8 cellular contexts compared by ENCODE assay signal in genomic region chr10:99809481-99809880, GRCh38.
"Had no signal": no experiment of that assay in that cellular context is flagged by ENCODE, and none has a peak within 500 bp of the region (broad histone marks: within the 10 kb centered on the region; RNA-seq: fewer than 3 reads in every experiment).

No MANE protein-coding gene starts in this region.

- ATAC-seq: activated CD8-positive, alpha-beta T cell treated with anti-CD3 and anti-CD28 coated beads for 36 hours; activated naive CD8-positive, alpha-beta T cell treated with anti-CD3 and anti-CD28 coated beads, Interleukin-2, amount 50 U/mL, for 24 hours had no signal

- H3K27ac ChIP-seq: SJSA1 had no signal

- H3K36me3 ChIP-seq: SJSA1 had no signal

- DNase-seq: activated CD8-positive, alpha-beta memory T cell treated with anti-CD3 and anti-CD28 coated beads, Interleukin-2, amount 50 U/mL, for 4 hours; activated CD8-positive, alpha-beta T cell treated with anti-CD3 and anti-CD28 coated beads for 36 hours; activated naive CD4-positive, alpha-beta T cell; activated naive CD8-positive, alpha-beta T cell treated with anti-CD3 and anti-CD28 coated beads, Interleukin-2, amount 50 U/mL, for 24 hours; erythroblast; small intestine; SW 1271 had no signal

- H3K9me3 ChIP-seq: SJSA1 had no signal

- H3K27me3 ChIP-seq: SJSA1 had no signal

- H3K4me1 ChIP-seq: SJSA1 had no signal

- H3K4me3 ChIP-seq: SJSA1 had no signal
